11 cellular contexts compared by ENCODE assay signal in genomic region chr1:184836934-184837698, GRCh38.
DNase-seq lines count a peak whose midpoint lies in the region; ATAC-seq, FAIRE-seq and TF ChIP-seq lines count a peak whose summit lies in the region.
"Had no signal": no experiment of that assay in that cellular context is flagged by ENCODE, and none has a peak within 500 bp of the region (broad histone marks: within the 10 kb centered on the region; RNA-seq: fewer than 3 reads in every experiment).

No MANE protein-coding gene starts in this region.

- no peaks in the 10 kb centered on the region for H3F3A ChIP-seq in DOHH2 (ENCODE audit: control insufficient read depth, insufficient read depth)

- H3K9me3 ChIP-seq in DOHH2 (ENCODE audit: control insufficient read depth, insufficient read depth, low read length) (no peaks in the 10 kb centered on the region), GM12878 (replicated peaks; ENCODE audit: control insufficient read depth, insufficient read depth, low read length) (no peaks in the 10 kb centered on the region), pancreas (no peaks in the 10 kb centered on the region), ovary (no peaks in the 10 kb centered on the region)

- no peak for TF ChIP-seq POLR2A in GM12878 (IDR thresholded peaks at IDR 0.05; ENCODE audit: low read depth, low read length)
- TF ChIP-seq POLR2A in ovary (IDR thresholded peaks at IDR 0.05) = no peak

- no peak for TF ChIP-seq RAD21 in GM12878 (IDR thresholded peaks at IDR 0.05; ENCODE audit: insufficient read depth, low read depth, low read length)

- H3K4me3 ChIP-seq in DOHH2 (ENCODE audit: low read length) (peak overlapping the region; percentile 22; the same call in 1 of the 2 replicates), GM12878 (no peak overlapping the region), pancreas (no peak overlapping the region), ovary (no peak overlapping the region)

- RAD21 ChIA-PET in GM12878 (lab: Charles Lee; ENCODE audit: unreplicated experiment) = interaction anchor here (1.0 kb wide), 1 partner anchor 32 kb away, joined by 3 read pairs; no protein-coding TSS in a partner anchor

- intact Hi-C loops in GM12878 (cut with micrococcal nuclease; ENCODE audit: unreplicated experiment) (no loop called here), pancreas (cut with DNase I) (no loop called here), ovary (cut with DNase I) (no loop called here)

- no peak overlapping the region for H3K27ac Mint-ChIP-seq in type B pancreatic cell
- H3K27ac Mint-ChIP-seq: WTC11 had no signal

- H3K36me3 ChIP-seq in DOHH2 (ENCODE audit: control insufficient read depth, low read length) = no peaks in the 10 kb centered on the region
- H3K36me3 ChIP-seq in GM12878 (ENCODE audit: control insufficient read depth in 2 of 2, insufficient read depth in 2 of 2, low read length in 1 of 2) = no peaks in the 10 kb centered on the region
- no peaks in the 10 kb centered on the region for H3K36me3 ChIP-seq in pancreas
- no peaks in the 10 kb centered on the region for H3K36me3 ChIP-seq in ovary

- H3K27me3 Mint-ChIP-seq in type B pancreatic cell = no peaks in the 10 kb centered on the region

- H3K9me3 Mint-ChIP-seq in type B pancreatic cell = no peaks in the 10 kb centered on the region

- WGBS in GM12878 (ENCODE audit: insufficient coverage, insufficient replicate concordance, low lambda C conversion rate, missing lambda C conversion rate) = 74% methylated on average over 4 of the region's 4 CpGs
- WGBS in pancreas, 2 donors = 14 to 17% methylated on average over 4 of the region's 4 CpGs
- WGBS in ovary, 3 donors = 50 to 68% (median 63%) methylated on average over 4 of the region's 4 CpGs

- CTCF ChIA-PET in GM12878 (lab: Yijun Ruan, JAX) = interaction anchor here (0.6 to 2.0 kb wide), 4 partner anchors 24 to 332 kb away, joined by 3 to 7 read pairs (median 4); no protein-coding TSS in a partner anchor

- SMC1A ChIA-PET in GM12878 (lab: Charles Lee; ENCODE audit: uncharacterized antibody, unreplicated experiment) = interaction anchor here (0.9 to 2.9 kb wide), 9 partner anchors 10 to 145 kb away, joined by 3 to 12 read pairs (median 4); no protein-coding TSS in a partner anchor

- H3K4me2 ChIP-seq in DOHH2 (ENCODE audit: low read length) = peak overlapping the region; percentile 48
- H3K4me2 ChIP-seq in GM12878 (ENCODE audit: control insufficient read depth, insufficient read depth) = no peak overlapping the region

- H3K36me3 Mint-ChIP-seq in type B pancreatic cell = no peaks in the 10 kb centered on the region

- no peak overlapping the region for H3K4me3 Mint-ChIP-seq in type B pancreatic cell
- H3K4me3 Mint-ChIP-seq: WTC11 had no signal

- H3K4me1 ChIP-seq in DOHH2 (ENCODE audit: control insufficient read depth, low read length) (peaks cover 24% of the 10 kb centered on the region), GM12878 (ENCODE audit: control insufficient read depth, insufficient read depth, low read length) (peaks cover 4% of the 10 kb centered on the region; the same call in 1 of the 2 replicates), pancreas (peaks cover 26 to 36% (median 30%) of the 10 kb centered on the region in 3 donors), ovary (ENCODE audit: insufficient read depth) (peaks cover 2% of the 10 kb centered on the region)

- H3K27me3 ChIP-seq in DOHH2 (ENCODE audit: control insufficient read depth, low read length) = no peaks in the 10 kb centered on the region
- H3K27me3 ChIP-seq in GM12878 (replicated peaks in 1 of 2; ENCODE audit: control insufficient read depth in 2 of 2, insufficient read depth in 2 of 2, low read length in 1 of 2) = no peaks in the 10 kb centered on the region
- no peaks in the 10 kb centered on the region for H3K27me3 ChIP-seq in pancreas
- H3K27me3 ChIP-seq in ovary = no peaks in the 10 kb centered on the region

- FAIRE-seq in GM12878 (lab: Jason Lieb, UNC) = peak; percentile 7
- FAIRE-seq in pancreas (lab: Jason Lieb, UNC) = peak; percentile 41

- no TSS peak for BruUV-seq in GM12878 (replicated peaks; lab: Mats Ljungman, UMichigan)

- POLR2A ChIA-PET in GM12878 (lab: Charles Lee) = no interaction called here

- H3K9ac ChIP-seq in GM12878 (ENCODE audit: control insufficient read depth, insufficient read depth, low read length) = no peak overlapping the region

- in situ Hi-C loops in GM12878 (cut with MboI) = no loop called here

- H4K20me1 ChIP-seq in DOHH2 (ENCODE audit: control insufficient read depth, insufficient read depth, low read depth, low read length) (no peaks in the 10 kb centered on the region), GM12878 (ENCODE audit: control insufficient read depth, insufficient read depth) (no peaks in the 10 kb centered on the region)

- H3K4me1 Mint-ChIP-seq in type B pancreatic cell (ENCODE audit: unreplicated experiment) = peaks cover 11% of the 10 kb centered on the region

- H3K9me2 ChIP-seq in DOHH2 (replicated peaks; ENCODE audit: control insufficient read depth, low read length) = no peaks in the 10 kb centered on the region

- no peak overlapping the region for H2AFZ ChIP-seq in GM12878 (ENCODE audit: control insufficient read depth, low read depth, low read length)

- DNase-seq in GM12878 (ENCODE audit: low read depth, low spot score) = no peak
- DNase-seq in pancreas = peak in 2 of 6 donors; percentile 34 to 35
- no peak for DNase-seq in type B pancreatic cell (ENCODE audit: extremely low spot score, unreplicated experiment)
- no peak for DNase-seq in NCI-H2171 (lab: John Stamatoyannopoulos, UW)
- no peak for DNase-seq in hippocampal formation (lab: John Stamatoyannopoulos, UW)
- no peak for DNase-seq in ovary
- DNase-seq: NCI-H345, SHP77 had no signal

- no peak for TF ChIP-seq EP300 in GM12878 (IDR thresholded peaks at IDR 0.05; ENCODE audit: borderline replicate concordance in 1 of 2, control insufficient read depth in 1 of 2, low read depth in 2 of 2, low read length in 2 of 2)
- no peak for TF ChIP-seq EP300 in ovary (IDR thresholded peaks at IDR 0.05)

- peak; percentile 56 for ATAC-seq in HG02981 (IDR thresholded peaks at IDR 0.05; ENCODE audit: unreplicated experiment)
- ATAC-seq in GM12878 = no peak; the same call in none of the 3 replicates
- ATAC-seq in pancreas = peak; percentile 70 to 86 (median 75)
- ATAC-seq: WTC11 had no signal

- no peak for TF ChIP-seq CTCF in DOHH2 (IDR thresholded peaks at IDR 0.05; ENCODE audit: low read depth, low read length, poor library complexity, severe bottlenecking)
- no peak for TF ChIP-seq CTCF in GM12878 (IDR thresholded peaks at IDR 0.05 in 2 of 3, conservative IDR thresholded peaks at IDR 0.05 in 1 of 3; ENCODE audit: control insufficient read depth in 2 of 3, extremely low read depth in 1 of 3, insufficient read depth in 1 of 3, low read depth in 3 of 3, low read length in 3 of 3)
- no peak for TF ChIP-seq CTCF in pancreas (IDR thresholded peaks at IDR 0.05)
- no peak for TF ChIP-seq CTCF in type B pancreatic cell (conservative IDR thresholded peaks at IDR 0.05)
- TF ChIP-seq CTCF in ovary (IDR thresholded peaks at IDR 0.05) = no peak

- H3K27ac ChIP-seq in DOHH2 (ENCODE audit: low read depth, low read length) (no peak overlapping the region), GM12878 (ENCODE audit: control insufficient read depth, insufficient read depth) (no peak overlapping the region), pancreas (peak overlapping the region; percentile 30 to 78 (median 45)), ovary (no peak overlapping the region)

- H3K79me2 ChIP-seq in DOHH2 (ENCODE audit: control insufficient read depth, low read length) (no peaks in the 10 kb centered on the region), GM12878 (ENCODE audit: control insufficient read depth, insufficient read depth, low read length) (no peaks in the 10 kb centered on the region)

TF ChIP-seq in GM12878, 131 proteins besides CTCF, POLR2A, EP300 and RAD21 (continues in another document):
- no peak for TF ChIP-seq NFIC (IDR thresholded peaks at IDR 0.05; ENCODE audit: low read depth, low read length)
- TF ChIP-seq, protein P1, sequence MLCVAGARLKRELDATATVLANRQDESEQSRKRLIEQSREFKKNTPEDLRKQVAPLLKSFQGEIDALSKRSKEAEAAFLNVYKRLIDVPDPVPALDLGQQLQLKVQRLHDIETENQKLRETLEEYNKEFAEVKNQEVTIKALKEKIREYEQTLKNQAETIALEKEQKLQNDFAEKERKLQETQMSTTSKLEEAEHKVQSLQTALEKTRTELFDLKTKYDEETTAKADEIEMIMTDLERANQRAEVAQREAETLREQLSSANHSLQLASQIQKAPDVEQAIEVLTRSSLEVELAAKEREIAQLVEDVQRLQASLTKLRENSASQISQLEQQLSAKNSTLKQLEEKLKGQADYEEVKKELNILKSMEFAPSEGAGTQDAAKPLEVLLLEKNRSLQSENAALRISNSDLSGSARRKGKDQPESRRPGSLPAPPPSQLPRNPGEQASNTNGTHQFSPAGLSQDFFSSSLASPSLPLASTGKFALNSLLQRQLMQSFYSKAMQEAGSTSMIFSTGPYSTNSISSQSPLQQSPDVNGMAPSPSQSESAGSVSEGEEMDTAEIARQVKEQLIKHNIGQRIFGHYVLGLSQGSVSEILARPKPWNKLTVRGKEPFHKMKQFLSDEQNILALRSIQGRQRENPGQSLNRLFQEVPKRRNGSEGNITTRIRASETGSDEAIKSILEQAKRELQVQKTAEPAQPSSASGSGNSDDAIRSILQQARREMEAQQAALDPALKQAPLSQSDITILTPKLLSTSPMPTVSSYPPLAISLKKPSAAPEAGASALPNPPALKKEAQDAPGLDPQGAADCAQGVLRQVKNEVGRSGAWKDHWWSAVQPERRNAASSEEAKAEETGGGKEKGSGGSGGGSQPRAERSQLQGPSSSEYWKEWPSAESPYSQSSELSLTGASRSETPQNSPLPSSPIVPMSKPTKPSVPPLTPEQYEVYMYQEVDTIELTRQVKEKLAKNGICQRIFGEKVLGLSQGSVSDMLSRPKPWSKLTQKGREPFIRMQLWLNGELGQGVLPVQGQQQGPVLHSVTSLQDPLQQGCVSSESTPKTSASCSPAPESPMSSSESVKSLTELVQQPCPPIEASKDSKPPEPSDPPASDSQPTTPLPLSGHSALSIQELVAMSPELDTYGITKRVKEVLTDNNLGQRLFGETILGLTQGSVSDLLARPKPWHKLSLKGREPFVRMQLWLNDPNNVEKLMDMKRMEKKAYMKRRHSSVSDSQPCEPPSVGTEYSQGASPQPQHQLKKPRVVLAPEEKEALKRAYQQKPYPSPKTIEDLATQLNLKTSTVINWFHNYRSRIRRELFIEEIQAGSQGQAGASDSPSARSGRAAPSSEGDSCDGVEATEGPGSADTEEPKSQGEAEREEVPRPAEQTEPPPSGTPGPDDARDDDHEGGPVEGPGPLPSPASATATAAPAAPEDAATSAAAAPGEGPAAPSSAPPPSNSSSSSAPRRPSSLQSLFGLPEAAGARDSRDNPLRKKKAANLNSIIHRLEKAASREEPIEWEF (IDR thresholded peaks at IDR 0.05; ENCODE audit: insufficient replicate concordance, low read depth, low read length) = no peak

Comparison
In these comparisons a context has a peak if more than half of its experiments do, and no peak if none do; other contexts are left out.
1. H3K27ac ChIP-seq: peak in pancreas (4 of 4); none in DOHH2 (single experiment), GM12878 (single experiment) and ovary (0 of 2).